In genomic region chr5:138371454-138371853, GRCh38 we compare ENCODE assay signal across 23 cellular contexts. TPM values are rescaled to one million over a fixed set of nuclear protein-coding genes. Genes with fewer than 3 reads are reported as not detected.
DNase-seq lines count a peak whose midpoint lies in the region; ATAC-seq, FAIRE-seq and TF ChIP-seq lines count a peak whose summit lies in the region.
"Had no signal": no experiment of that assay in that cellular context is flagged by ENCODE, and none has a peak within 500 bp of the region (broad histone marks: within the 10 kb centered on the region; RNA-seq: fewer than 3 reads in every experiment).

No MANE protein-coding gene starts in this region.

- H3K9me3 Mint-ChIP-seq in CD14-positive monocyte: peaks cover 0 to 3% (median 0%) of the 10 kb centered on the region in 7 donors
- H3K9me3 Mint-ChIP-seq: CD4-positive, alpha-beta memory T cell; GM23338; IgD-negative memory B cell; T-cell had no signal

- H3K27ac Mint-ChIP-seq in CD14-positive monocyte: peak overlapping the region; percentile 95 to 100 (median 99)
- H3K27ac Mint-ChIP-seq: CD4-positive, alpha-beta memory T cell; GM23338; IgD-negative memory B cell; T-cell had no signal

- H2BK120ac ChIP-seq in IMR-90 (ENCODE audit: low read depth, low read length): no peak overlapping the region

- POLR2A ChIA-PET in IMR-90 (lab: Charles Lee; ENCODE audit: unreplicated experiment): no interaction called here
- POLR2A ChIA-PET in K562 (lab: Yijun Ruan, JAX): interaction anchor here (0.9 to 1.2 kb wide), 2 partner anchors 9 to 13 kb away, joined by 3 read pairs; no protein-coding TSS in a partner anchor

- TF ChIP-seq RAD21 in IMR-90 (IDR thresholded peaks at IDR 0.05; ENCODE audit: low read length) (no peak), K562 (CRISPR knock-in tag; conservative IDR thresholded peaks at IDR 0.05 in 1 of 2, IDR thresholded peaks at IDR 0.05 in 1 of 2) (no peak)

- H4K20me1 ChIP-seq in IMR-90 (ENCODE audit: insufficient read depth, low read length): peaks cover 28% of the 10 kb centered on the region
- H4K20me1 ChIP-seq in K562 (replicated peaks; ENCODE audit: control insufficient read depth, insufficient read depth, low read length): peaks cover 7% of the 10 kb centered on the region
- peaks cover 15% of the 10 kb centered on the region for H4K20me1 ChIP-seq in osteoblast (ENCODE audit: insufficient read depth, low read length)

- H3K36me3 Mint-ChIP-seq in CD14-positive monocyte: peaks cover 32 to 42% of the 10 kb centered on the region in 2 donors
- H3K36me3 Mint-ChIP-seq: IgD-negative memory B cell had no signal

- ATAC-seq in IMR-90 (ENCODE audit: low read depth) (no peak), K562 (peak; percentile 30), GM21576 (IDR thresholded peaks at IDR 0.05; ENCODE audit: unreplicated experiment) (no peak)
- ATAC-seq: GM23338, HCT116, T-cell had no signal

- no peak overlapping the region for H3K23ac ChIP-seq in IMR-90 (ENCODE audit: low read depth, low read length)

- peaks cover 18% of the 10 kb centered on the region for H3K36me3 ChIP-seq in IMR-90 (ENCODE audit: control insufficient read depth, insufficient read depth, low read length)
- peaks cover 37% of the 10 kb centered on the region; the same call in 1 of the 3 replicates for H3K36me3 ChIP-seq in K562 (ENCODE audit: control insufficient read depth, insufficient read depth, low read length)
- peaks cover 23% of the 10 kb centered on the region for H3K36me3 ChIP-seq in osteoblast (ENCODE audit: insufficient read depth, low read length)

- in situ Hi-C loops in IMR-90 (cut with MboI; ENCODE audit: low sequenced_read_pairs): no loop called here
- in situ Hi-C loops in K562 (cut with MboI): no loop called here

- H4K91ac ChIP-seq in IMR-90 (ENCODE audit: insufficient read depth, low read depth, low read length): no peak overlapping the region

- H2AFZ ChIP-seq in IMR-90 (replicated peaks; ENCODE audit: low read length, poor library complexity): no peak overlapping the region
- H2AFZ ChIP-seq in K562 (ENCODE audit: low read depth, low read length): no peak overlapping the region
- no peak overlapping the region for H2AFZ ChIP-seq in osteoblast (ENCODE audit: low read length)
- H2AFZ ChIP-seq: GM23338 had no signal

- H3K4ac ChIP-seq in IMR-90 (ENCODE audit: low read depth, low read length): no peak overlapping the region

- H3K4me1 ChIP-seq in IMR-90 (ENCODE audit: control insufficient read depth, insufficient read depth, low read length) (peaks cover 4% of the 10 kb centered on the region; the same call in 1 of the 2 replicates), K562 (replicated peaks in 1 of 2; ENCODE audit: control insufficient read depth in 2 of 2, insufficient read depth in 2 of 2, low read length in 2 of 2) (peaks cover 0 to 16% of the 10 kb centered on the region in 2 experiments; a peak in 4 of 5 replicates), osteoblast (ENCODE audit: insufficient read depth, low read length) (peaks cover 6% of the 10 kb centered on the region)
- H3K4me1 ChIP-seq: Caco-2 had no signal

- H3K27ac ChIP-seq in IMR-90 (ENCODE audit: insufficient read depth, low read length) (no peak overlapping the region), K562 (ENCODE audit: extremely low read depth, low read depth, low read length) (no peak overlapping the region), osteoblast (ENCODE audit: low read depth, low read length) (no peak overlapping the region)
- H3K27ac ChIP-seq: Peyer's patch, SJCRH30 had no signal

- intact Hi-C loops in CD14-positive monocyte (cut with micrococcal nuclease) (loop anchor here in 1 of 2 donors (5.0 kb wide), 1 partner anchor 34 kb away; the partner anchor contains the start of gene FAM53C), IMR-90 (cut with micrococcal nuclease) (no loop called here), K562 (cut with micrococcal nuclease) (no loop called here)

- no peak overlapping the region for H2BK20ac ChIP-seq in IMR-90 (ENCODE audit: low read depth, low read length)

- H2AK9ac ChIP-seq in IMR-90 (replicated peaks; ENCODE audit: low read depth, low read length, poor library complexity): no peak overlapping the region

- H3K56ac ChIP-seq in IMR-90 (ENCODE audit: extremely low read depth, insufficient read depth, low read length): no peak overlapping the region

- no peak overlapping the region for H4K5ac ChIP-seq in IMR-90 (ENCODE audit: low read depth, low read length)

- H3K4me3 Mint-ChIP-seq in CD14-positive monocyte: peak overlapping the region; percentile 79 to 82
- H3K4me3 Mint-ChIP-seq: CD4-positive, alpha-beta memory T cell; GM23338; T-cell had no signal

- dilution Hi-C loops in IMR-90 (cut with HindIII; ENCODE audit: low sequenced_read_pairs, unreplicated experiment): no loop called here

- no CpG with 5 or more reads among the region's 2 CpGs for WGBS in IMR-90 (ENCODE audit: extremely low coverage in 2 of 2, insufficient read length in 1 of 2), 2 experiments
- WGBS in K562 (ENCODE audit: insufficient coverage, low coverage, missing lambda C conversion rate): 81% methylated on average over 2 of the region's 2 CpGs

- no peak overlapping the region for H2AK5ac ChIP-seq in IMR-90 (ENCODE audit: low read depth, low read length)

- H3K27me3 ChIP-seq in IMR-90 (ENCODE audit: control insufficient read depth, insufficient read depth, low read length): no peaks in the 10 kb centered on the region
- H3K27me3 ChIP-seq in K562 (ENCODE audit: control insufficient read depth in 2 of 2, insufficient read depth in 2 of 2, low read length in 2 of 2): no peaks in the 10 kb centered on the region
- H3K27me3 ChIP-seq in osteoblast (ENCODE audit: insufficient read depth, low read length): no peaks in the 10 kb centered on the region
- H3K27me3 ChIP-seq: Peyer's patch, SJCRH30 had no signal

- H3K4me3 ChIP-seq in IMR-90 (ENCODE audit: insufficient read depth, low read depth, low read length): no peak overlapping the region
- H3K4me3 ChIP-seq in K562: no peak overlapping the region
- H3K4me3 ChIP-seq in osteoblast (ENCODE audit: insufficient read depth, low read length): no peak overlapping the region
- H3K4me3 ChIP-seq: GM23338, Peyer's patch, SJCRH30 had no signal

- TF ChIP-seq POLR2A in IMR-90 (IDR thresholded peaks at IDR 0.05; ENCODE audit: low read depth, low read length): no peak
- no peak for TF ChIP-seq POLR2A in K562 (conservative IDR thresholded peaks at IDR 0.05)

- DNase-seq in CD14-positive monocyte (ENCODE audit: low spot score) (no peak), IMR-90 (no peak), K562 (ENCODE audit: extremely low read depth in 1 of 4, low spot score in 3 of 4) (no peak), osteoblast (ENCODE audit: insufficient read length, low spot score, missing footprints) (peak; percentile 14), H4 (ENCODE audit: low spot score) (no peak)
- DNase-seq in activated CD4-positive, CD25-positive, alpha-beta regulatory T cell treated with anti-CD3 and anti-CD28 coated beads, Interleukin-2, amount 50 U/mL, for 72 hours: no peak
- DNase-seq: Caco-2; CD4-positive, alpha-beta memory T cell; DMS 273 treated with DMSO at 0.1 percent for 48 hours; Kasumi-1; NCI-H1417 treated with DMSO at 0.1 percent for 48 hours; NCI-H187; NCI-H2227 treated with DMSO at 0.1 percent for 48 hours; NCI-H510A; NCI-H748 treated with DMSO at 0.1 percent for 48 hours; Peyer's patch; SJCRH30; T-cell had no signal

- no peaks in the 10 kb centered on the region for H3K9me3 ChIP-seq in IMR-90 (ENCODE audit: control insufficient read depth, insufficient read depth, low read length)
- H3K9me3 ChIP-seq in K562 (replicated peaks; ENCODE audit: control insufficient read depth, insufficient read depth, low read depth, low read length): no peaks in the 10 kb centered on the region
- no peaks in the 10 kb centered on the region for H3K9me3 ChIP-seq in osteoblast (ENCODE audit: low read depth, low read length)
- H3K9me3 ChIP-seq: Caco-2, Peyer's patch, SJCRH30 had no signal

- no peak overlapping the region for H2BK5ac ChIP-seq in IMR-90 (ENCODE audit: low read depth, low read length, poor library complexity, severe bottlenecking)

- no peak for TF ChIP-seq EP300 in K562 (IDR thresholded peaks at IDR 0.05; ENCODE audit: low read length)

- H3K14ac ChIP-seq in IMR-90 (replicated peaks; ENCODE audit: low read depth, low read length): no peak overlapping the region

- no peaks in the 10 kb centered on the region for H3K27me3 Mint-ChIP-seq in CD14-positive monocyte (ENCODE audit: low read depth in 3 of 3)
- H3K27me3 Mint-ChIP-seq: CD4-positive, alpha-beta memory T cell; IgD-negative memory B cell; T-cell had no signal

- CTCF ChIA-PET in IMR-90 (lab: Yijun Ruan, JAX): interaction anchor here (2.5 kb wide), 1 partner anchor 20 kb away, joined by 9 read pairs; no protein-coding TSS in a partner anchor
- CTCF ChIA-PET in K562 (lab: Yijun Ruan, JAX; ENCODE audit: low intra/inter-chr PET ratio): no interaction called here

- peaks cover 51% of the 10 kb centered on the region for H3K4me1 Mint-ChIP-seq in CD14-positive monocyte
- H3K4me1 Mint-ChIP-seq: GM23338 had no signal

- H3K79me2 ChIP-seq in K562 (ENCODE audit: control insufficient read depth, insufficient read depth, low read length) (peaks cover 60% of the 10 kb centered on the region), osteoblast (ENCODE audit: insufficient read depth, low read length) (peaks cover 65% of the 10 kb centered on the region)

- no peak for FAIRE-seq in K562 (lab: Jason Lieb, UNC)
- FAIRE-seq: HTR-8/SVneo had no signal

- H3K9ac ChIP-seq in IMR-90 (ENCODE audit: low read depth, low read length): no peak overlapping the region
- H3K9ac ChIP-seq in K562 (ENCODE audit: insufficient read depth in 1 of 2, low read depth in 2 of 2, low read length in 2 of 2): no peak overlapping the region

- H3K79me1 ChIP-seq in IMR-90 (ENCODE audit: low read depth in 1 of 2, low read length in 2 of 2): peaks cover 36 to 59% of the 10 kb centered on the region in 2 experiments

- H3K4me2 ChIP-seq in IMR-90 (ENCODE audit: low read depth, low read length) (no peak overlapping the region), K562 (ENCODE audit: insufficient read depth, low read length) (no peak overlapping the region), osteoblast (ENCODE audit: insufficient read depth, low read length) (no peak overlapping the region)
- H3K4me2 ChIP-seq: GM23338 had no signal

- H3K9me1 ChIP-seq in IMR-90 (ENCODE audit: insufficient read depth, low read length) (peaks cover 7% of the 10 kb centered on the region; the same call in 1 of the 2 replicates), K562 (ENCODE audit: control insufficient read depth, insufficient read depth, low read length) (no peaks in the 10 kb centered on the region)

- no peak overlapping the region for H2BK15ac ChIP-seq in IMR-90 (ENCODE audit: low read depth, low read length)

- no peak overlapping the region for H3K18ac ChIP-seq in IMR-90 (ENCODE audit: low read depth, low read length)

- no TSS peak for BruUV-seq in IMR-90 (replicated peaks; lab: Mats Ljungman, UMichigan)
- BruUV-seq in K562 (replicated peaks; lab: Mats Ljungman, UMichigan): no TSS peak

- H4K8ac ChIP-seq in IMR-90 (ENCODE audit: low read depth in 2 of 2, low read length in 2 of 2): no peak overlapping the region

- TF ChIP-seq CTCF in CD14-positive monocyte (IDR thresholded peaks at IDR 0.05): no peak
- no peak for TF ChIP-seq CTCF in IMR-90 (conservative IDR thresholded peaks at IDR 0.05; ENCODE audit: low read depth, low read length)
- no peak for TF ChIP-seq CTCF in K562 (IDR thresholded peaks at IDR 0.05 in 2 of 3, conservative IDR thresholded peaks at IDR 0.05 in 1 of 3; ENCODE audit: insufficient read depth in 2 of 3, low read depth in 1 of 3, low read length in 3 of 3)
- no peak for TF ChIP-seq CTCF in osteoblast (IDR thresholded peaks at IDR 0.05; ENCODE audit: extremely low read depth, low read depth, low read length)

RNA-seq across cellular contexts. Expression of gene KDM3B, which starts 19.0 kb away (rescaled TPM):
- 10 to 100 TPM; 11.7 to 17.4 TPM for polyA plus RNA-seq in CD14-positive monocyte
- total RNA-seq in IMR-90 (2012; rRNA removed): 35.8 and 36.7 TPM in 2 replicates
- polyA plus RNA-seq in IMR-90 (2012; rRNA removed): 17.1 and 19.4 TPM in 2 replicates
- polyA plus RNA-seq in IMR-90 (2012; cell fraction: cytosol; rRNA removed): 5.8 and 7.3 TPM in 2 replicates
- polyA plus RNA-seq in IMR-90 (2012; cell fraction: nucleus; rRNA removed; ENCODE audit: low replicate concordance): 8.0 and 37.0 TPM in 2 replicates
- total RNA-seq in K562 (2011; cell fraction: chromatin; rRNA removed; ENCODE audit: low replicate concordance): 130 and 189 TPM in 2 replicates
- 54.5 and 69.0 TPM in 2 replicates for total RNA-seq in K562 (2011; cell fraction: nucleolus; rRNA removed)
- total RNA-seq in K562 (2011; cell fraction: nucleoplasm; rRNA removed): 74.8 and 83.1 TPM in 2 replicates
- total RNA-seq in K562 (2014; rRNA removed): 34.5 and 38.0 TPM in 2 replicates
- 51.6 and 65.4 TPM in 2 replicates for total RNA-seq in K562 (2014; rRNA removed; fragmentation: Illumina TruSeq; extraction: Trizol)
- 48.8 and 51.2 TPM in 2 replicates for total RNA-seq in K562 (2015; rRNA removed; fragmentation: Illumina TruSeq; extraction: Trizol)
- total RNA-seq in K562 (2021): 54.8 and 62.7 TPM in 2 replicates
- 41.9 and 49.6 TPM in 2 replicates for polyA plus RNA-seq in K562 (2011; rRNA removed)
- 18.9 and 27.7 TPM in 2 replicates for polyA plus RNA-seq in K562 (2011; cell fraction: cytosol; rRNA removed)
- polyA plus RNA-seq in K562 (2011; cell fraction: nucleus; rRNA removed): 44.4 and 52.8 TPM in 2 replicates
- polyA plus RNA-seq in K562 (2012): 40.9 and 44.5 TPM in 2 replicates
- 61.8 and 62.8 TPM in 2 replicates for polyA plus RNA-seq in K562 (2014; fragmentation: Illumina TruSeq; extraction: Trizol)
- 10 to 100 TPM; 13.8 to 15.0 TPM for polyA plus RNA-seq in K562 (2014; fragmentation: Nextera tagmentation; extraction: Ambion mirVana)
- 38.3 and 40.4 TPM in 2 replicates for polyA plus RNA-seq in K562 (2014; rRNA removed)
- 95.2 and 126 TPM in 2 replicates for polyA minus RNA-seq in K562 (2011; rRNA and poly(A)+ RNA removed)
- 49.3 and 51.5 TPM in 2 replicates for polyA minus RNA-seq in K562 (2011; cell fraction: cytosol; rRNA and poly(A)+ RNA removed)
- polyA minus RNA-seq in K562 (2011; cell fraction: nucleus; rRNA and poly(A)+ RNA removed): 22.1 and 37.5 TPM in 2 replicates
- 48.3 and 53.2 TPM in 2 replicates for total RNA-seq in osteoblast
- 49.0 and 53.1 TPM in 2 replicates for total RNA-seq in H4 (2014; rRNA removed; shearing (Covaris generic))

RNA-seq across cellular contexts. Expression of gene FAM53C, which starts 33.4 kb away (rescaled TPM):
- polyA plus RNA-seq in CD14-positive monocyte (10 to 100 TPM; 24.9 to 28.7 TPM), IMR-90 (2012; rRNA removed) (25.6 and 27.5 TPM in 2 replicates), K562 (2011; rRNA removed) (29.8 and 35.4 TPM in 2 replicates), K562 (2014; fragmentation: Illumina TruSeq; extraction: Trizol) (30.0 and 37.3 TPM in 2 replicates), K562 (2014; fragmentation: Nextera tagmentation; extraction: Ambion mirVana) (10 to 100 TPM in 1 of 2 experiments, 1 to 10 TPM in 1; 9.7 to 11.1 TPM), K562 (2014; rRNA removed) (24.1 and 25.2 TPM in 2 replicates)
- total RNA-seq in IMR-90 (2012; rRNA removed) (21.5 and 23.1 TPM in 2 replicates), K562 (2014; rRNA removed) (27.8 and 32.3 TPM in 2 replicates), K562 (2014; rRNA removed; fragmentation: Illumina TruSeq; extraction: Trizol) (21.6 and 22.0 TPM in 2 replicates), K562 (2015; rRNA removed; fragmentation: Illumina TruSeq; extraction: Trizol) (24.2 and 24.4 TPM in 2 replicates), K562 (2021) (34.6 and 38.5 TPM in 2 replicates), osteoblast (39.8 and 43.8 TPM in 2 replicates)
- polyA plus RNA-seq in IMR-90 (2012; cell fraction: cytosol; rRNA removed): 11.1 and 15.5 TPM in 2 replicates
- polyA plus RNA-seq in IMR-90 (2012; cell fraction: nucleus; rRNA removed; ENCODE audit: low replicate concordance): 28.5 and 38.9 TPM in 2 replicates
- total RNA-seq in K562 (2011; cell fraction: chromatin; rRNA removed; ENCODE audit: low replicate concordance): 66.4 and 73.2 TPM in 2 replicates
- total RNA-seq in K562 (2011; cell fraction: nucleolus; rRNA removed): 47.4 and 56.7 TPM in 2 replicates
- 59.0 and 85.2 TPM in 2 replicates for total RNA-seq in K562 (2011; cell fraction: nucleoplasm; rRNA removed)
- 30.8 and 34.3 TPM in 2 replicates for polyA plus RNA-seq in K562 (2011; cell fraction: cytosol; rRNA removed)
- 50.4 and 51.1 TPM in 2 replicates for polyA plus RNA-seq in K562 (2011; cell fraction: nucleus; rRNA removed)
- 27.2 and 33.5 TPM in 2 replicates for polyA plus RNA-seq in K562 (2012)
- polyA minus RNA-seq in K562 (2011; rRNA and poly(A)+ RNA removed): 34.5 and 38.7 TPM in 2 replicates
- 23.4 and 24.0 TPM in 2 replicates for polyA minus RNA-seq in K562 (2011; cell fraction: cytosol; rRNA and poly(A)+ RNA removed)
- 16.0 and 25.7 TPM in 2 replicates for polyA minus RNA-seq in K562 (2011; cell fraction: nucleus; rRNA and poly(A)+ RNA removed)
- total RNA-seq in H4 (2014; rRNA removed; shearing (Covaris generic)): 24.8 and 25.8 TPM in 2 replicates

RNA-seq across cellular contexts. Expression of gene CDC25C, which starts 39.9 kb away (rescaled TPM):
- polyA plus RNA-seq in CD14-positive monocyte (not detected), IMR-90 (2012; rRNA removed) (6.9 and 7.3 TPM in 2 replicates), K562 (2011; rRNA removed) (62.1 and 63.7 TPM in 2 replicates), K562 (2014; fragmentation: Illumina TruSeq; extraction: Trizol) (30.1 and 31.9 TPM in 2 replicates), K562 (2014; fragmentation: Nextera tagmentation; extraction: Ambion mirVana) (10 to 100 TPM; 32.2 to 50.4 TPM), K562 (2014; rRNA removed) (25.7 and 29.3 TPM in 2 replicates)
- total RNA-seq in IMR-90 (2012; rRNA removed) (7.5 and 8.2 TPM in 2 replicates), K562 (2014; rRNA removed) (19.1 and 19.5 TPM in 2 replicates), K562 (2014; rRNA removed; fragmentation: Illumina TruSeq; extraction: Trizol) (32.3 and 41.4 TPM in 2 replicates), K562 (2015; rRNA removed; fragmentation: Illumina TruSeq; extraction: Trizol) (22.5 and 23.1 TPM in 2 replicates), K562 (2021) (18.2 and 19.6 TPM in 2 replicates), osteoblast (1.8 TPM in 2 replicates)
- polyA plus RNA-seq in IMR-90 (2012; cell fraction: cytosol; rRNA removed): 1.3 and 4.8 TPM in 2 replicates
- polyA plus RNA-seq in IMR-90 (2012; cell fraction: nucleus; rRNA removed; ENCODE audit: low replicate concordance): 1.7 and 3.6 TPM in 2 replicates
- total RNA-seq in K562 (2011; cell fraction: chromatin; rRNA removed; ENCODE audit: low replicate concordance): 53.6 and 67.9 TPM in 2 replicates
- 36.5 and 42.0 TPM in 2 replicates for total RNA-seq in K562 (2011; cell fraction: nucleolus; rRNA removed)
- 44.7 and 47.3 TPM in 2 replicates for total RNA-seq in K562 (2011; cell fraction: nucleoplasm; rRNA removed)
- 20.8 and 34.2 TPM in 2 replicates for polyA plus RNA-seq in K562 (2011; cell fraction: cytosol; rRNA removed)
- polyA plus RNA-seq in K562 (2011; cell fraction: nucleus; rRNA removed): 28.3 and 39.5 TPM in 2 replicates
- polyA plus RNA-seq in K562 (2012): 16.0 and 26.9 TPM in 2 replicates
- 36.9 and 39.8 TPM in 2 replicates for polyA minus RNA-seq in K562 (2011; rRNA and poly(A)+ RNA removed)
- 11.8 and 15.7 TPM in 2 replicates for polyA minus RNA-seq in K562 (2011; cell fraction: cytosol; rRNA and poly(A)+ RNA removed)
- polyA minus RNA-seq in K562 (2011; cell fraction: nucleus; rRNA and poly(A)+ RNA removed): 16.7 and 32.9 TPM in 2 replicates
- 21.6 and 25.1 TPM in 2 replicates for total RNA-seq in H4 (2014; rRNA removed; shearing (Covaris generic))
- total RNA-seq: CD4-positive, alpha-beta memory T cell had no signal
- polyA plus RNA-seq: CD4-positive, alpha-beta memory T cell; IgD-negative memory B cell had no signal
